ENCODE assay signal across 9 cellular contexts in the genomic region with DNA sequence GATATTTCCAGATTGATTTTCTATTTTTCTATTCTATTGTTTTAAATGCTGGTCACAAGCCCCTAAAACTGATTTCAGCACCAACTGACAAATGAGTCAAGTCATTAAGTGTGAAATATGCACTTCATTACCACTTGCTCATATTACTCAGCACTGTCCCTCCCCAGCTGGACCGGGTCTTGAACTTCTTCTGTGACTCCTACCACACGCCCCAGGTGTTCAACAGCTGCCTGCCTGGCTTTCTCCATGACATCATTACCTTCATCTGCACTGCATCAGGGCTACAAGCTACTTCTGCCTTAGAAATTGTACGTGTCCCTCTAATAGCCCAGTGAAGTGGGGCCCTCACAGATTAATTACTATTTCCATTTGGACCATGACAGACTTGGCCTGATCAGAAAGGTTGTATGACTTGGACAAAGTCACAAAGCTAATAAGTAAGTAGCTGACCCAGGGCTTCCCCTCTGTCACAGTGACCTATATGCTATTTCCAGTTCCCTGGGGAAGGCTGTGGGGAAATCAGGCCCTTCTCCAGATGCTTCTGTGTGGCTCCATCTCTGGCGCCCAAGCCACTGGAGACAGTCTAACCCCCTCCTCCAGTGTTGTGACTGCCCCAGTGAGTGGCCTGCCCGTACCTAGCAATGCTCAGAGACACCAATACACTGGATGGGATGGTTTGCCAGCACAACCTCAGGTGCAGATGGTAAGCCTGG. TPM values are rescaled to one million over a fixed set of nuclear protein-coding genes. Genes with fewer than 3 reads are reported as not detected.
DNase-seq lines count a peak whose midpoint lies in the region; ATAC-seq, FAIRE-seq and TF ChIP-seq lines count a peak whose summit lies in the region.
"Had no signal": no experiment of that assay in that cellular context is flagged by ENCODE, and none has a peak within 500 bp of the region (broad histone marks: within the 10 kb centered on the region; RNA-seq: fewer than 3 reads in every experiment).

No MANE protein-coding gene starts in this region.

- no peaks in the 10 kb centered on the region for H3K9me3 ChIP-seq in BLaER1 treated with 17β-estradiol and CSF1 and Interleukin-3, amounts not matched to agents 10 nM and 100 nM (replicated peaks in 1 of 11)
- no peaks in the 10 kb centered on the region for H3K9me3 ChIP-seq in kidney (ENCODE audit: control insufficient read depth in 1 of 2, low read length in 2 of 2)
- H3K9me3 ChIP-seq: heart left ventricle had no signal

- no peaks in the 10 kb centered on the region for H3K27me3 ChIP-seq in BLaER1 treated with 17β-estradiol and CSF1 and Interleukin-3, amounts not matched to agents 10 nM and 100 nM
- H3K27me3 ChIP-seq: heart left ventricle had no signal

- no peak for FAIRE-seq in kidney (lab: Jason Lieb, UNC)

- peaks cover 91 to 100% (median 100%) of the 10 kb centered on the region in 10 experiments for H3K4me1 ChIP-seq in BLaER1 treated with 17β-estradiol and CSF1 and Interleukin-3, amounts not matched to agents 10 nM and 100 nM
- peaks cover 77 to 90% of the 10 kb centered on the region in 2 donors for H3K4me1 ChIP-seq in kidney (ENCODE audit: control insufficient read depth in 1 of 2, insufficient read depth in 1 of 2, low read depth in 1 of 2, low read length in 2 of 2)

- no peak for TF ChIP-seq CTCF in kidney (IDR thresholded peaks at IDR 0.05; ENCODE audit: borderline replicate concordance, extremely low read depth, insufficient read depth)

- no peaks in the 10 kb centered on the region for H3K27me3 Mint-ChIP-seq in T-helper 2 cell treated with Interferon-gamma antibody and Interleukin-4, amounts not matched to agents 5 μg/mL and 100 μg/mL, for 36 hours (ENCODE audit: low read depth)

- no peak overlapping the region for H3K4me3 ChIP-seq in BLaER1 treated with 17β-estradiol and CSF1 and Interleukin-3, amounts not matched to agents 10 nM and 100 nM
- no peak overlapping the region for H3K4me3 ChIP-seq in kidney (ENCODE audit: low read length in 2 of 2)
- H3K4me3 ChIP-seq: heart left ventricle had no signal

- peak overlapping the region in 7 of 11 experiments; percentile 12 to 83 (median 50); a peak in 11 of 22 replicates for H3K9ac ChIP-seq in BLaER1 treated with 17β-estradiol and CSF1 and Interleukin-3, amounts not matched to agents 10 nM and 100 nM
- H3K9ac ChIP-seq in kidney (ENCODE audit: low read length in 2 of 2) = peak overlapping the region in 1 of 2 donors; percentile 32

- intact Hi-C loops in kidney (cut with DNase I) = no loop called here

- H3K36me3 Mint-ChIP-seq in T-helper 2 cell treated with Interferon-gamma antibody and Interleukin-4, amounts not matched to agents 5 μg/mL and 100 μg/mL, for 36 hours (ENCODE audit: low read depth) = peaks cover 40% of the 10 kb centered on the region

- H3K27ac Mint-ChIP-seq in T-helper 2 cell treated with Interferon-gamma antibody and Interleukin-4, amounts not matched to agents 5 μg/mL and 100 μg/mL, for 36 hours = peak overlapping the region; percentile 91

- peaks cover 90% of the 10 kb centered on the region for H3K4me1 Mint-ChIP-seq in T-helper 2 cell treated with Interferon-gamma antibody and Interleukin-4, amounts not matched to agents 5 μg/mL and 100 μg/mL, for 36 hours (ENCODE audit: low read depth)

- H4K20me1 ChIP-seq in BLaER1 treated with 17β-estradiol and CSF1 and Interleukin-3, amounts not matched to agents 10 nM and 100 nM = peaks cover 0 to 36% (median 0%) of the 10 kb centered on the region in 11 experiments; a peak in 4 of 22 replicates

- H3K36me3 ChIP-seq in BLaER1 treated with 17β-estradiol and CSF1 and Interleukin-3, amounts not matched to agents 10 nM and 100 nM = peaks cover 0 to 4% (median 0%) of the 10 kb centered on the region in 11 experiments; a peak in 2 of 22 replicates
- peaks cover 4 to 6% of the 10 kb centered on the region in 2 donors for H3K36me3 ChIP-seq in kidney (ENCODE audit: control insufficient read depth in 1 of 2, insufficient read depth in 2 of 2, low read length in 2 of 2)

- DNase-seq in T-helper 2 cell treated with Interferon-gamma antibody and Interleukin-4, amounts not matched to agents 5 μg/mL and 100 μg/mL, for 36 hours (ENCODE audit: low spot score) = no peak
- no peak for DNase-seq in kidney
- no peak for DNase-seq in AG08396 (ENCODE audit: low spot score)
- DNase-seq in activated gamma-delta T cell (lab: John Stamatoyannopoulos, UW) = no peak
- DNase-seq in NCI-H187 (lab: John Stamatoyannopoulos, UW) = no peak

- peak overlapping the region in 9 of 11 experiments; percentile 51 to 94 (median 89); a peak in 18 of 22 replicates for H3K27ac ChIP-seq in BLaER1 treated with 17β-estradiol and CSF1 and Interleukin-3, amounts not matched to agents 10 nM and 100 nM
- peak overlapping the region; percentile 84 to 85 for H3K27ac ChIP-seq in kidney (ENCODE audit: low read depth in 2 of 2, low read length in 2 of 2)

- ATAC-seq in GM19395 (IDR thresholded peaks at IDR 0.05; ENCODE audit: unreplicated experiment) = peak; percentile 45
- ATAC-seq in HG03025 (IDR thresholded peaks at IDR 0.05; ENCODE audit: low FRiP score, unreplicated experiment) = no peak
- ATAC-seq: heart left ventricle had no signal

- H3K4me3 Mint-ChIP-seq in T-helper 2 cell treated with Interferon-gamma antibody and Interleukin-4, amounts not matched to agents 5 μg/mL and 100 μg/mL, for 36 hours = peak overlapping the region; percentile 86

- peak overlapping the region; percentile 73 to 98 (median 95) for H3K4me2 ChIP-seq in BLaER1 treated with 17β-estradiol and CSF1 and Interleukin-3, amounts not matched to agents 10 nM and 100 nM

- no peaks in the 10 kb centered on the region for H3K9me3 Mint-ChIP-seq in T-helper 2 cell treated with Interferon-gamma antibody and Interleukin-4, amounts not matched to agents 5 μg/mL and 100 μg/mL, for 36 hours

RNA-seq across cellular contexts. Expression of a gene that starts 18.1 kb away (rescaled TPM):
- total RNA-seq in kidney = 34.5 TPM
- 31.0 TPM for polyA plus RNA-seq in kidney (ENCODE audit: insufficient read depth, low read depth, low replicate concordance)

RNA-seq across cellular contexts. Expression of a gene that starts 19.4 kb away (rescaled TPM):
- 16.5 TPM for total RNA-seq in kidney
- polyA plus RNA-seq in kidney (ENCODE audit: insufficient read depth, low read depth, low replicate concordance) = 71.7 TPM

RNA-seq across cellular contexts. Expression of a gene that starts 42.0 kb away (rescaled TPM):
- 1.2 TPM for total RNA-seq in kidney
- polyA plus RNA-seq in kidney (ENCODE audit: insufficient read depth, low read depth, low replicate concordance) = 0.56 TPM

RNA-seq across cellular contexts. Expression of a gene that starts 48.0 kb away (rescaled TPM):
- total RNA-seq in kidney = 179 TPM
- polyA plus RNA-seq in kidney (ENCODE audit: insufficient read depth, low read depth, low replicate concordance) = 23.7 TPM

RNA-seq across cellular contexts. Expression of a gene that starts 48.1 kb away (rescaled TPM):
- 5.1 TPM for total RNA-seq in kidney
- 6.0 TPM for polyA plus RNA-seq in kidney (ENCODE audit: insufficient read depth, low read depth, low replicate concordance)
